Comparison of ENCODE assay signal across 8 cellular contexts in genomic region chr10:42754155-42755027, GRCh38. TPM values are rescaled to one million over a fixed set of nuclear protein-coding genes. Genes with fewer than 3 reads are reported as not detected.
A peak's percentile ranks its signal among the peaks of the same experiment; 100 is the strongest.
DNase-seq lines count a peak whose midpoint lies in the region; ATAC-seq and TF ChIP-seq lines count a peak whose summit lies in the region.

No MANE protein-coding gene starts in this region.

- no peak overlapping the region for H3K27ac Mint-ChIP-seq in activated naive CD8-positive, alpha-beta T cell

- peaks cover 30% of the 10 kb centered on the region for H3K27me3 Mint-ChIP-seq in activated naive CD8-positive, alpha-beta T cell

- no peak for TF ChIP-seq POLR2A in sigmoid colon (IDR thresholded peaks at IDR 0.05)

- TF ChIP-seq CTCF in KMS-11 (conservative IDR thresholded peaks at IDR 0.05; ENCODE audit: low read depth, low read length) (no peak), right atrium auricular region (IDR thresholded peaks at IDR 0.05) (no peak), sigmoid colon (IDR thresholded peaks at IDR 0.05) (no peak)

- H3K4me3 ChIP-seq in KMS-11 (IDR thresholded peaks at IDR 0.05; ENCODE audit: insufficient read depth, low read depth, low read length) (no peak overlapping the region), right atrium auricular region (peak overlapping the region; percentile 42 to 55), sigmoid colon (peak overlapping the region; percentile 37 to 65 (median 54))

- DNase-seq in D341Med (ENCODE audit: low spot score): peak; percentile 74
- no peak for DNase-seq in right atrium auricular region (ENCODE audit: low spot score)
- DNase-seq in sigmoid colon: no peak
- DNase-seq in NCI-H1092 treated with DMSO at 0.1 percent for 48 hours (lab: John Stamatoyannopoulos, UW): no peak

- no peaks in the 10 kb centered on the region for H3K9me3 ChIP-seq in right atrium auricular region
- no peaks in the 10 kb centered on the region for H3K9me3 ChIP-seq in sigmoid colon

- no peaks in the 10 kb centered on the region for H3K4me1 ChIP-seq in KMS-11 (ENCODE audit: low read depth, poor library complexity, severe bottlenecking)
- H3K4me1 ChIP-seq in right atrium auricular region: peaks cover 0 to 43% of the 10 kb centered on the region in 2 donors
- H3K4me1 ChIP-seq in sigmoid colon: peaks cover 0 to 33% (median 23%) of the 10 kb centered on the region in 4 donors

- intact Hi-C loops in sigmoid colon (cut with DNase I): loop anchor here (10.0 kb wide), 1 partner anchor 200 kb away; no protein-coding TSS in a partner anchor

- H3K36me3 ChIP-seq in KMS-11 (ENCODE audit: insufficient read depth) (no peaks in the 10 kb centered on the region), right atrium auricular region (no peaks in the 10 kb centered on the region), sigmoid colon (no peaks in the 10 kb centered on the region)

- no peak overlapping the region for H3K27ac ChIP-seq in KMS-11
- peak overlapping the region; percentile 30 to 53 for H3K27ac ChIP-seq in right atrium auricular region
- H3K27ac ChIP-seq in sigmoid colon: peak overlapping the region in 3 of 4 donors; percentile 35 to 70 (median 58)

- H3K9ac ChIP-seq in KMS-11: no peak overlapping the region

- no peak overlapping the region for H3K4me2 ChIP-seq in KMS-11

- H3K27me3 ChIP-seq in KMS-11 (ENCODE audit: insufficient read depth, low read depth) (no peaks in the 10 kb centered on the region), right atrium auricular region (peaks cover 0 to 11% of the 10 kb centered on the region in 2 donors), sigmoid colon (peaks cover 24 to 45% (median 33%) of the 10 kb centered on the region in 3 donors)

- peak overlapping the region; percentile 47 for H2AFZ ChIP-seq in KMS-11 (ENCODE audit: low read depth)

- no peak for ATAC-seq in HG03469 (IDR thresholded peaks at IDR 0.05; ENCODE audit: unreplicated experiment)
- no peak for ATAC-seq in GM19328 (IDR thresholded peaks at IDR 0.05; ENCODE audit: unreplicated experiment)

- H3K9me3 Mint-ChIP-seq in activated naive CD8-positive, alpha-beta T cell (ENCODE audit: low read depth): no peaks in the 10 kb centered on the region

- TF ChIP-seq EP300 in sigmoid colon (IDR thresholded peaks at IDR 0.05): no peak

- no peaks in the 10 kb centered on the region for H3K36me3 Mint-ChIP-seq in activated naive CD8-positive, alpha-beta T cell

- H3K4me1 Mint-ChIP-seq in activated naive CD8-positive, alpha-beta T cell (ENCODE audit: low read depth): peaks cover 7% of the 10 kb centered on the region

- no peaks in the 10 kb centered on the region for H4K20me1 ChIP-seq in KMS-11 (ENCODE audit: insufficient read depth)

- peak overlapping the region; percentile 81 for H3K4me3 Mint-ChIP-seq in activated naive CD8-positive, alpha-beta T cell

- H3K79me2 ChIP-seq in KMS-11 (ENCODE audit: insufficient read depth, low read depth): no peaks in the 10 kb centered on the region

- 2% methylated on average over 89 of the region's 89 CpGs for WGBS in sigmoid colon, 2 donors

RNA-seq across cellular contexts. Expression of gene BMS1, which starts 28.2 kb away (rescaled TPM):
- 10 to 100 TPM; 10.5 to 11.2 TPM for total RNA-seq in right atrium auricular region
- 10 to 100 TPM; 12.2 to 14.3 (median 13.3) TPM for total RNA-seq in sigmoid colon
- 10 to 100 TPM in 1 of 3 donors, 1 to 10 TPM in 2; 5.4 to 11.6 (median 5.5) TPM for polyA plus RNA-seq in sigmoid colon
